In genomic region chr15:100544290-100544945, GRCh38 we compare ENCODE assay signal across 18 cellular contexts. TPM values are rescaled to one million over a fixed set of nuclear protein-coding genes. Genes with fewer than 3 reads are reported as not detected.
DNase-seq lines count a peak whose midpoint lies in the region; ATAC-seq and TF ChIP-seq lines count a peak whose summit lies in the region.
"Had no signal": no experiment of that assay in that cellular context is flagged by ENCODE, and none has a peak within 500 bp of the region (broad histone marks: within the 10 kb centered on the region; RNA-seq: fewer than 3 reads in every experiment).

No MANE protein-coding gene starts in this region.

- peak overlapping the region in 1 of 2 donors; percentile 53 for H3K4me3 Mint-ChIP-seq in stimulated activated naive CD8-positive, alpha-beta T cell treated with anti-CD3 and anti-CD28 coated beads, Interleukin-15, amount 100 ng/mL, for 72 hours
- H3K4me3 Mint-ChIP-seq in osteocyte (ENCODE audit: unreplicated experiment): no peak overlapping the region
- H3K4me3 Mint-ChIP-seq: CD8-positive, alpha-beta memory T cell; IgD-negative memory B cell had no signal

- H3K27me3 Mint-ChIP-seq in stimulated activated naive CD8-positive, alpha-beta T cell treated with anti-CD3 and anti-CD28 coated beads, Interleukin-15, amount 100 ng/mL, for 72 hours: no peaks in the 10 kb centered on the region
- H3K27me3 Mint-ChIP-seq in osteocyte (ENCODE audit: unreplicated experiment): no peaks in the 10 kb centered on the region

- TF ChIP-seq CTCF in osteocyte (IDR thresholded peaks at IDR 0.05) (no peak), upper lobe of right lung (IDR thresholded peaks at IDR 0.05) (no peak)

- H3K9me3 ChIP-seq in upper lobe of right lung: no peaks in the 10 kb centered on the region
- H3K9me3 ChIP-seq: BE2C, Caco-2 had no signal

- H3K4me1 ChIP-seq in upper lobe of right lung: no peaks in the 10 kb centered on the region
- H3K4me1 ChIP-seq: Caco-2 had no signal

- H3K27ac ChIP-seq in upper lobe of right lung: no peak overlapping the region
- H3K27ac ChIP-seq: C4-2B had no signal

- H3K36me3 Mint-ChIP-seq in osteocyte (ENCODE audit: unreplicated experiment): no peaks in the 10 kb centered on the region
- H3K36me3 Mint-ChIP-seq: IgD-negative memory B cell had no signal

- peak in 1 of 2 donors; percentile 15 for DNase-seq in stimulated activated naive CD8-positive, alpha-beta T cell treated with anti-CD3 and anti-CD28 coated beads, Interleukin-15, amount 100 ng/mL, for 72 hours
- no peak for DNase-seq in stimulated activated naive CD8-positive, alpha-beta T cell treated with anti-CD3 and anti-CD28 coated beads, Interleukin-15, Interleukin-2, amounts not matched to agents 100 U/mL and 50 U/mL, for 24 hours
- peak; percentile 41 for DNase-seq in H7
- peak; percentile 85 for DNase-seq in osteocyte (ENCODE audit: extremely low spot score, unreplicated experiment)
- DNase-seq in upper lobe of right lung: no peak
- DNase-seq in sciatic nerve (ENCODE audit: low spot score): no peak
- DNase-seq in stimulated activated CD4-positive, alpha-beta T cell treated with anti-CD3 and anti-CD28 coated beads, Interleukin-4, amount 100 ng/mL, for 1 hour: no peak
- DNase-seq: Caco-2; CD8-positive, alpha-beta memory T cell; DMS53; GF-D8 had no signal

- no peaks in the 10 kb centered on the region for H3K36me3 ChIP-seq in H7 (replicated peaks; ENCODE audit: control insufficient read depth, insufficient read depth, low read length)
- no peaks in the 10 kb centered on the region for H3K36me3 ChIP-seq in upper lobe of right lung
- H3K36me3 ChIP-seq: BE2C had no signal

- H3K27me3 ChIP-seq in H7 (ENCODE audit: control insufficient read depth, insufficient read depth, low read length): no peaks in the 10 kb centered on the region
- H3K27me3 ChIP-seq in upper lobe of right lung: peaks cover 15% of the 10 kb centered on the region
- H3K27me3 ChIP-seq: BE2C had no signal

- peak; percentile 85 for ATAC-seq in stimulated activated naive CD8-positive, alpha-beta T cell treated with anti-CD3 and anti-CD28 coated beads, Interleukin-15, amount 100 ng/mL, for 72 hours
- no peak for ATAC-seq in stimulated activated naive CD8-positive, alpha-beta T cell treated with anti-CD3 and anti-CD28 coated beads, Interleukin-15, Interleukin-2, amounts not matched to agents 100 U/mL and 50 U/mL, for 24 hours
- ATAC-seq in upper lobe of right lung: peak; percentile 48
- no peak for ATAC-seq in GM21619 (IDR thresholded peaks at IDR 0.05; ENCODE audit: unreplicated experiment)
- ATAC-seq in sciatic nerve: no peak
- ATAC-seq: HCT116 had no signal

- H3K4me3 ChIP-seq in H7 (ENCODE audit: insufficient read depth, low read depth, low read length): no peak overlapping the region
- H3K4me3 ChIP-seq in upper lobe of right lung: no peak overlapping the region

- H3K27ac Mint-ChIP-seq in stimulated activated naive CD8-positive, alpha-beta T cell treated with anti-CD3 and anti-CD28 coated beads, Interleukin-15, amount 100 ng/mL, for 72 hours: no peak overlapping the region
- H3K27ac Mint-ChIP-seq in osteocyte (ENCODE audit: unreplicated experiment): no peak overlapping the region
- H3K27ac Mint-ChIP-seq: CD8-positive, alpha-beta memory T cell; IgD-negative memory B cell had no signal

- intact Hi-C loops in upper lobe of right lung (cut with DNase I): no loop called here
- intact Hi-C loops in sciatic nerve (cut with DNase I): no loop called here

- no peaks in the 10 kb centered on the region for H3K9me3 Mint-ChIP-seq in stimulated activated naive CD8-positive, alpha-beta T cell treated with anti-CD3 and anti-CD28 coated beads, Interleukin-15, amount 100 ng/mL, for 72 hours
- no peaks in the 10 kb centered on the region for H3K9me3 Mint-ChIP-seq in osteocyte (ENCODE audit: unreplicated experiment)
- H3K9me3 Mint-ChIP-seq: IgD-negative memory B cell had no signal

- H3K4me1 Mint-ChIP-seq in stimulated activated naive CD8-positive, alpha-beta T cell treated with anti-CD3 and anti-CD28 coated beads, Interleukin-15, amount 100 ng/mL, for 72 hours: peaks cover 16% of the 10 kb centered on the region
- no peaks in the 10 kb centered on the region for H3K4me1 Mint-ChIP-seq in osteocyte (ENCODE audit: unreplicated experiment)
- H3K4me1 Mint-ChIP-seq: IgD-negative memory B cell had no signal

RNA-seq across cellular contexts. Expression of gene CERS3, which starts 15.7 kb away (rescaled TPM):
- 0.11 and 1.9 TPM in 2 replicates for total RNA-seq in H7 (2014; rRNA removed; shearing (Covaris generic))
- total RNA-seq in osteocyte (not detected in 2 replicates), upper lobe of right lung (not detected), sciatic nerve (0.36 TPM)
- total RNA-seq: Caco-2, H4, HT-29 had no signal

RNA-seq across cellular contexts. Expression of gene LINS1, which starts 57.6 kb away (rescaled TPM):
- 9.5 and 13.4 TPM in 2 replicates for total RNA-seq in H7 (2014; rRNA removed; shearing (Covaris generic))
- total RNA-seq in osteocyte (9.3 and 9.7 TPM in 2 replicates), upper lobe of right lung (18.6 TPM), sciatic nerve (20.0 TPM)

RNA-seq across cellular contexts. Expression of gene ASB7, which starts 58.0 kb away (rescaled TPM):
- 8.3 and 13.2 TPM in 2 replicates for total RNA-seq in H7 (2014; rRNA removed; shearing (Covaris generic))
- total RNA-seq in osteocyte (12.9 and 13.1 TPM in 2 replicates), upper lobe of right lung (13.1 TPM), sciatic nerve (10.9 TPM)

Comparison
In these comparisons a context has a peak if more than half of its experiments do, and no peak if none do; other contexts are left out.
1. ATAC-seq: peak in stimulated activated naive CD8-positive, alpha-beta T cell treated with anti-CD3 and anti-CD28 coated beads, Interleukin-15, amount 100 ng/mL, for 72 hours (single experiment) and upper lobe of right lung (single experiment); none in stimulated activated naive CD8-positive, alpha-beta T cell treated with anti-CD3 and anti-CD28 coated beads, Interleukin-15, Interleukin-2, amounts not matched to agents 100 U/mL and 50 U/mL, for 24 hours (single experiment), GM21619 (single experiment) and sciatic nerve (single experiment).
2. DNase-seq: peak in H7 (single experiment) and osteocyte (single experiment); none in stimulated activated naive CD8-positive, alpha-beta T cell treated with anti-CD3 and anti-CD28 coated beads, Interleukin-15, Interleukin-2, amounts not matched to agents 100 U/mL and 50 U/mL, for 24 hours (single experiment), upper lobe of right lung (single experiment), sciatic nerve (single experiment) and stimulated activated CD4-positive, alpha-beta T cell treated with anti-CD3 and anti-CD28 coated beads, Interleukin-4, amount 100 ng/mL, for 1 hour (single experiment).